In the genomic region with DNA sequence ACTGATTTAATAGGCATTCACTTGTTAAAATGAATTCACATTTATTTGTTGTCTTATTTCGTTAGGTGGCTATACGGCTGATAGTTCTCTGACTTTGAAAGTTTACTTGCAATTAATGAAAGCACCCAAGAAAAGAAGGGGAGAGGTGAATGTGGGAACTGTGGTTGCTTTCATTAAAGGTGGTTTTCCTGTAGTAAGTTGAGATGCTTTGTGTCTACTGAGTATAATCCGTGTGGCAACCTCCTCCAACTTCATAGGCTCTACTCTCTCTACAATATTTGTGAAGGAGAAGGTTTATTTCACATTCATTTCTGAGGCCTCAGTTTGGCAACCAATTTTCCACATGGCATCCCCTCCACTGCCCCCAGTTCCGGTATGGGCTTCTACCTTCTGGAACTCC, we compare ENCODE assay signal across 26 cellular contexts.
"Had no signal": no experiment of that assay in that cellular context is flagged by ENCODE, and none has a peak within 500 bp of the region (broad histone marks: within the 10 kb centered on the region; RNA-seq: fewer than 3 reads in every experiment).

No MANE protein-coding gene starts in this region.

- H3K9me3 ChIP-seq: ascending aorta had no signal

- H3K27ac Mint-ChIP-seq: activated CD4-positive, alpha-beta memory T cell treated with anti-CD3 and anti-CD28 coated beads for 36 hours; activated naive CD4-positive, alpha-beta T cell treated with anti-CD3 and anti-CD28 coated beads, Interleukin-2, amount 50 U/mL, for 24 hours; activated T-cell treated with anti-CD3 and anti-CD28 coated beads, Interleukin-2, amount 50 U/mL, for 72 hours; activated T-helper 17 cell treated with anti-CD3 and anti-CD28 coated beads, Interleukin-2, amount 50 U/mL, for 72 hours; T-helper 2 cell treated with Interferon-gamma antibody and Interleukin-4, amounts not matched to agents 5 μg/mL and 100 μg/mL, for 36 hours had no signal

- H3K36me3 ChIP-seq: ascending aorta, cardiac muscle cell had no signal

- H3K36me3 Mint-ChIP-seq: activated CD4-positive, alpha-beta memory T cell treated with anti-CD3 and anti-CD28 coated beads for 36 hours had no signal

- H3K27me3 ChIP-seq: ascending aorta, cardiac muscle cell had no signal

- H3K4me1 ChIP-seq: ascending aorta had no signal

- H3K9me3 Mint-ChIP-seq: activated CD4-positive, alpha-beta memory T cell treated with anti-CD3 and anti-CD28 coated beads for 36 hours; T-helper 2 cell treated with Interferon-gamma antibody and Interleukin-4, amounts not matched to agents 5 μg/mL and 100 μg/mL, for 36 hours had no signal

- H3K4me3 Mint-ChIP-seq: activated CD4-positive, alpha-beta memory T cell treated with anti-CD3 and anti-CD28 coated beads for 36 hours; activated naive CD4-positive, alpha-beta T cell treated with anti-CD3 and anti-CD28 coated beads, Interleukin-2, amount 50 U/mL, for 24 hours; activated T-cell treated with anti-CD3 and anti-CD28 coated beads, Interleukin-2, amount 50 U/mL, for 72 hours; activated T-helper 17 cell treated with anti-CD3 and anti-CD28 coated beads, Interleukin-2, amount 50 U/mL, for 72 hours; T-helper 2 cell treated with Interferon-gamma antibody and Interleukin-4, amounts not matched to agents 5 μg/mL and 100 μg/mL, for 36 hours had no signal

- H3K27ac ChIP-seq: ascending aorta, cardiac muscle cell, PC-9, RWPE1 had no signal

- H3K4me3 ChIP-seq: ascending aorta, cardiac muscle cell, K562, PC-9 had no signal

- DNase-seq: activated CD4-positive, alpha-beta memory T cell treated with anti-CD3 and anti-CD28 coated beads for 36 hours; activated CD4-positive, alpha-beta T cell treated with anti-CD3 and anti-CD28 coated beads, Interleukin-2, amount 50 U/mL, for 1 hour; activated gamma-delta T cell; activated naive CD4-positive, alpha-beta T cell treated with Interleukin-2 at 50 U/mL for 16 hours; activated T-cell treated with anti-CD3 and anti-CD28 coated beads, Interleukin-2, amount 50 U/mL, for 1 hour; activated T-cell treated with anti-CD3 and anti-CD28 coated beads, Interleukin-2, amount 50 U/mL, for 72 hours; amygdala; NCI-H1092 treated with DMSO at 0.1 percent for 48 hours; NCI-H1417; NCI-H146; NCI-H1930; NCI-H2081 treated with DMSO at 0.1 percent for 48 hours; NCI-H226; NCI-H446 treated with DMSO at 0.1 percent for 48 hours; NCI-H69; NK-92 treated with Interleukin-12 subunit alpha and Interleukin-12 subunit beta, amount 100 ng/mL, for 24 hours; PC-9; Right ventricle myocardium superior; SW 1271 had no signal

- ATAC-seq: activated T-cell treated with anti-CD3 and anti-CD28 coated beads, Interleukin-2, amount 50 U/mL, for 72 hours; activated T-helper 17 cell treated with anti-CD3 and anti-CD28 coated beads, Interleukin-2, amount 50 U/mL, for 72 hours; K562 had no signal
